24 cellular contexts compared by ENCODE assay signal in the genomic region with DNA sequence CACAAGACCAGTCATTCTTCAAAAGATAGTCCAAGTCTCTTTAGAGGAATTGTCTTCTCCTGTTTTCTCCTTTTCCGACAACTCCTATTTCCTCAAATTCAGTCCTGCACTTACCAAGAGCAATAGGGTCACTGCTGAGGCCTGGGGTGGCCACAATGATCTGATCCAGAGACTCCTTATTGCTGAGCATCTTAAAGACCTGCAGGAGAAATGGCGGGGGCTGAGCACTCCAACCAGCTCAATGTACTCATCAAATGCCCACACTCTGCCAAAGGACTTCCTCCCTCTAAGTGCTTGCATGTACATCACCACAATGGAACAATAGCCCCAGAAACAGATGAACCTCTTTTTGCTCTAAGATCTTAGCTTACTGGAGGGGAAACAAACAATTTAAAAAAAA.
"Had no signal": no experiment of that assay in that cellular context is flagged by ENCODE, and none has a peak within 500 bp of the region (broad histone marks: within the 10 kb centered on the region; RNA-seq: fewer than 3 reads in every experiment).

No MANE protein-coding gene starts in this region.

- ATAC-seq: activated naive CD4-positive, alpha-beta T cell treated with anti-CD3 and anti-CD28 coated beads, Interleukin-2, amount 50 U/mL, for 72 hours; gastrocnemius medialis; mucosa of descending colon; natural killer cell treated with Interleukin-12 subunit alpha and Interleukin-12 subunit beta and Interleukin-15 and Interleukin-18, amount 100 ng/mL, for 72 hours; stimulated activated memory B cell treated with anti-CD40 and anti-IgM and Interleukin-4, amounts not matched to agents 10 μg/mL and 1 μg/mL and 100 μg/mL, for 72 hours; stimulated activated naive CD8-positive, alpha-beta T cell treated with anti-CD3 and anti-CD28 coated beads, Interleukin-15, amount 100 ng/mL, for 72 hours had no signal

- H3K4me3 Mint-ChIP-seq: activated T-cell treated with anti-CD3 and anti-CD28 coated beads, Interleukin-2, amount 50 U/mL, for 24 hours; dendritic cell treated with granulocyte-macrophage colony-stimulating factor and Interleukin-4, amounts not matched to agents 40 ng/mL and 50 ng/mL, for 4 days; natural killer cell treated with Interleukin-12 subunit alpha and Interleukin-12 subunit beta and Interleukin-15 and Interleukin-18, amount 100 ng/mL, for 72 hours; stimulated activated memory B cell treated with anti-CD40 and anti-IgM and Interleukin-4, amounts not matched to agents 10 μg/mL and 1 μg/mL and 100 μg/mL, for 72 hours; stimulated activated naive CD8-positive, alpha-beta T cell treated with anti-CD3 and anti-CD28 coated beads, Interleukin-15, amount 100 ng/mL, for 72 hours had no signal

- H3K9me3 Mint-ChIP-seq: activated naive CD4-positive, alpha-beta T cell treated with anti-CD3 and anti-CD28 coated beads, Interleukin-2, amount 50 U/mL, for 72 hours; activated T-cell treated with anti-CD3 and anti-CD28 coated beads, Interleukin-2, amount 50 U/mL, for 24 hours; brain; dendritic cell treated with granulocyte-macrophage colony-stimulating factor and Interleukin-4, amounts not matched to agents 40 ng/mL and 50 ng/mL, for 4 days; natural killer cell treated with Interleukin-12 subunit alpha and Interleukin-12 subunit beta and Interleukin-15 and Interleukin-18, amount 100 ng/mL, for 72 hours; stimulated activated memory B cell treated with anti-CD40 and anti-IgM and Interleukin-4, amounts not matched to agents 10 μg/mL and 1 μg/mL and 100 μg/mL, for 72 hours; stimulated activated naive CD8-positive, alpha-beta T cell treated with anti-CD3 and anti-CD28 coated beads, Interleukin-15, amount 100 ng/mL, for 72 hours had no signal

- FAIRE-seq: islet of Langerhans, TTC549 had no signal

- H3K27ac Mint-ChIP-seq: activated T-cell treated with anti-CD3 and anti-CD28 coated beads, Interleukin-2, amount 50 U/mL, for 24 hours; dendritic cell treated with granulocyte-macrophage colony-stimulating factor and Interleukin-4, amounts not matched to agents 40 ng/mL and 50 ng/mL, for 4 days; stimulated activated memory B cell treated with anti-CD40 and anti-IgM and Interleukin-4, amounts not matched to agents 10 μg/mL and 1 μg/mL and 100 μg/mL, for 72 hours had no signal

- DNase-seq: activated CD4-positive, alpha-beta T cell treated with anti-CD3 and anti-CD28 coated beads for 48 hours; activated CD4-positive, alpha-beta T cell treated with anti-CD3 and anti-CD28 coated beads, Interleukin-2, amount 50 U/mL, for 48 hours; activated CD8-positive, alpha-beta memory T cell treated with anti-CD3 and anti-CD28 coated beads for 24 hours; activated CD8-positive, alpha-beta memory T cell treated with anti-CD3 and anti-CD28 coated beads, Interleukin-2, amount 50 U/mL, for 48 hours; activated naive CD4-positive, alpha-beta T cell; activated T-cell treated with anti-CD3 and anti-CD28 coated beads, Interleukin-2, amount 50 U/mL, for 24 hours; adrenal gland; effector CD8-positive, alpha-beta T cell; erythroblast; gastrocnemius medialis; left ventricle myocardium inferior; mucosa of descending colon; stimulated activated CD4-positive, alpha-beta T cell treated with anti-CD3 and anti-CD28 coated beads, Interleukin-12 subunit alpha, Interleukin-12 subunit beta, amount 100 ng/mL, for 4 hours; stimulated activated CD4-positive, alpha-beta T cell treated with anti-CD3 and anti-CD28 coated beads, Interleukin-4, amount 100 ng/mL, for 1 hour; stimulated activated naive CD8-positive, alpha-beta T cell treated with anti-CD3 and anti-CD28 coated beads, Interleukin-15, amount 100 ng/mL, for 72 hours; T-helper 9 cell; upper lobe of right lung had no signal

- H3K27me3 Mint-ChIP-seq: activated T-cell treated with anti-CD3 and anti-CD28 coated beads, Interleukin-2, amount 50 U/mL, for 24 hours; brain; dendritic cell treated with granulocyte-macrophage colony-stimulating factor and Interleukin-4, amounts not matched to agents 40 ng/mL and 50 ng/mL, for 4 days; natural killer cell treated with Interleukin-12 subunit alpha and Interleukin-12 subunit beta and Interleukin-15 and Interleukin-18, amount 100 ng/mL, for 72 hours; stimulated activated memory B cell treated with anti-CD40 and anti-IgM and Interleukin-4, amounts not matched to agents 10 μg/mL and 1 μg/mL and 100 μg/mL, for 72 hours; stimulated activated naive CD8-positive, alpha-beta T cell treated with anti-CD3 and anti-CD28 coated beads, Interleukin-15, amount 100 ng/mL, for 72 hours had no signal
